Comparison of ENCODE assay signal across 16 cellular contexts in the genomic region with DNA sequence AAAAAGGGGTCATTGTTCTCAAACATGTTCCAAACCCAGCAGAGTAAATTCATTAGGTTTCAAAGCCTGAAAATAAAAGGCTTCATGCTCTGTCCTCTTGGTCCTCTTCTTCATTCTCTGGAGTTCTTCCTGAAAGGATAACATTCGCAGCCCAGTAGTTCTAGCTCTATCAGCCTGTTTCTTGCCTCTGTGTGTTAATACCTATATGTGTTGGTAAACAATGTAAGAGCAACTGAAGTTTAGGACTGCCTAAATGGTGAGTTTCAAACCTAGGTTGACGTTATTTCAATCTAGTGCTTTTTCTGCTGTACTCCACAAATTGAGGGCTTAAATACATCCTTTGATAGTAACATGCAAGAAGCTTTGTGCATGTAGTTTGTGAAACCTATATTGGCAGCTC. TPM values are rescaled to one million over a fixed set of nuclear protein-coding genes. Genes with fewer than 3 reads are reported as not detected.
DNase-seq lines count a peak whose midpoint lies in the region; ATAC-seq and TF ChIP-seq lines count a peak whose summit lies in the region.
"Had no signal": no experiment of that assay in that cellular context is flagged by ENCODE, and none has a peak within 500 bp of the region (broad histone marks: within the 10 kb centered on the region; RNA-seq: fewer than 3 reads in every experiment).

No MANE protein-coding gene starts in this region.

- H3K9ac ChIP-seq in endodermal cell (ENCODE audit: extremely low read depth, low read length, poor library complexity, severe bottlenecking), result no peak overlapping the region

- H3K27me3 Mint-ChIP-seq in Caco-2 (ENCODE audit: insufficient read depth, unreplicated experiment) (no peaks in the 10 kb centered on the region), endodermal cell (ENCODE audit: insufficient read depth) (no peaks in the 10 kb centered on the region)

- CTCF ChIA-PET in Caco-2 (lab: Charles Lee), result interaction anchor here (0.8 to 2.1 kb wide), 2 partner anchors 10 to 69 kb away, joined by 6 read pairs; a partner anchor contains a TSS

- H3K9me3 Mint-ChIP-seq in Caco-2 (ENCODE audit: unreplicated experiment) (no peaks in the 10 kb centered on the region), endodermal cell (no peaks in the 10 kb centered on the region)

- BruUV-seq in Caco-2 (replicated peaks; lab: Mats Ljungman, UMichigan), result no TSS peak

- H3K27ac ChIP-seq in endodermal cell (ENCODE audit: low read depth, low read length) (no peak overlapping the region), psoas muscle (no peak overlapping the region)
- H3K27ac ChIP-seq: RWPE1 had no signal

- intact Hi-C loops in Caco-2 (cut with micrococcal nuclease; ENCODE audit: unreplicated experiment) (loop anchor here (5.0 kb wide), 2 partner anchors 190 to 630 kb away; no protein-coding TSS in a partner anchor), psoas muscle (cut with DNase I) (no loop called here)

- H3K4me1 Mint-ChIP-seq in Caco-2 (ENCODE audit: low read depth, unreplicated experiment) (peaks cover 25% of the 10 kb centered on the region), endodermal cell (peaks cover 10% of the 10 kb centered on the region)

- H3K4me3 Mint-ChIP-seq in Caco-2 (ENCODE audit: unreplicated experiment), result no peak overlapping the region
- H3K4me3 Mint-ChIP-seq in endodermal cell, result no peak overlapping the region

- 88 to 92% methylated on average over 2 of the region's 2 CpGs for WGBS in endodermal cell (ENCODE audit: insufficient coverage in 1 of 2, insufficient read length in 1 of 2), 2 experiments
- WGBS in psoas muscle, 3 donors, result 46 to 64% (median 54%) methylated on average over 2 of the region's 2 CpGs

- H3K36me3 Mint-ChIP-seq in Caco-2 (ENCODE audit: insufficient read depth, unreplicated experiment), result peaks cover 72% of the 10 kb centered on the region
- H3K36me3 Mint-ChIP-seq in endodermal cell (ENCODE audit: low read depth), result peaks cover 51% of the 10 kb centered on the region

- peak; percentile 22; the same call in 2 of the 3 replicates for ATAC-seq in SK-N-SH treated with all-trans-retinoic acid at 6 μM for 48 hours
- ATAC-seq in psoas muscle, result no peak

- peaks cover 6% of the 10 kb centered on the region for H3K4me1 ChIP-seq in Caco-2
- H3K4me1 ChIP-seq in endodermal cell (ENCODE audit: control insufficient read depth, insufficient read depth, low read length), result no peaks in the 10 kb centered on the region
- peaks cover 38% of the 10 kb centered on the region for H3K4me1 ChIP-seq in psoas muscle

- DNase-seq in Caco-2, result no peak
- DNase-seq in endodermal cell, result no peak
- peak; percentile 42 for DNase-seq in pons (ENCODE audit: low spot score)
- DNase-seq in COLO668 (lab: John Stamatoyannopoulos, UW; ENCODE audit: unreplicated experiment), result no peak
- DNase-seq in AML-193 (lab: John Stamatoyannopoulos, UW), result no peak
- DNase-seq in psoas muscle, result no peak
- no peak for DNase-seq in HCEC 1CT
- DNase-seq: amniotic stem cell; hippocampal formation; mesendoderm; NCI-H1105; NCI-H510A; stimulated activated CD4-positive, alpha-beta T cell treated with anti-CD3 and anti-CD28 coated beads, Interleukin-4, amount 100 ng/mL, for 1 hour; stimulated activated naive CD4-positive, alpha-beta T cell had no signal

- no peaks in the 10 kb centered on the region for H3K27me3 ChIP-seq in Caco-2 (replicated peaks; ENCODE audit: control insufficient read depth, insufficient read depth, low read length)
- H3K27me3 ChIP-seq in endodermal cell (ENCODE audit: control insufficient read depth, insufficient read depth, low read length, poor library complexity, severe bottlenecking), result no peaks in the 10 kb centered on the region
- no peaks in the 10 kb centered on the region for H3K27me3 ChIP-seq in psoas muscle (ENCODE audit: insufficient read depth in 3 of 3, low read length in 2 of 3)

- no peaks in the 10 kb centered on the region for H3K9me3 ChIP-seq in Caco-2
- no peaks in the 10 kb centered on the region for H3K9me3 ChIP-seq in endodermal cell (ENCODE audit: control insufficient read depth, low read length)
- no peaks in the 10 kb centered on the region for H3K9me3 ChIP-seq in psoas muscle

- peak overlapping the region; percentile 10 for H3K27ac Mint-ChIP-seq in Caco-2 (ENCODE audit: unreplicated experiment)
- H3K27ac Mint-ChIP-seq in endodermal cell, result peak overlapping the region; percentile 5

- TF ChIP-seq CTCF in Caco-2 (IDR thresholded peaks at IDR 0.05; ENCODE audit: insufficient read depth in 1 of 2, low read depth in 1 of 2, low read length in 1 of 2, severe bottlenecking in 1 of 2, unreplicated experiment in 1 of 2) (no peak), endodermal cell (conservative IDR thresholded peaks at IDR 0.05) (no peak), psoas muscle (IDR thresholded peaks at IDR 0.05) (no peak)

- POLR2A ChIA-PET in Caco-2 (lab: Charles Lee), result interaction anchor here (1.5 kb wide), 1 partner anchor 10 kb away, joined by 4 read pairs; a partner anchor contains a TSS

- H3K36me3 ChIP-seq in Caco-2 (ENCODE audit: control insufficient read depth, insufficient read depth, low read length), result peaks cover 3% of the 10 kb centered on the region
- peaks cover 61% of the 10 kb centered on the region for H3K36me3 ChIP-seq in endodermal cell (ENCODE audit: control insufficient read depth, insufficient read depth, low read length)
- H3K36me3 ChIP-seq in psoas muscle (ENCODE audit: insufficient read depth in 1 of 2, low read depth in 1 of 2), result peaks cover 0 to 38% of the 10 kb centered on the region in 2 donors

- no peak overlapping the region for H3K4me3 ChIP-seq in Caco-2 (ENCODE audit: low read depth, low read length)
- H3K4me3 ChIP-seq in endodermal cell (ENCODE audit: low read length), result no peak overlapping the region
- H3K4me3 ChIP-seq in psoas muscle, result no peak overlapping the region

TF ChIP-seq in SK-N-SH treated with all-trans-retinoic acid at 6 μM for 48 hours, 23 proteins besides CTCF, POLR2A, EP300 and RAD21:
- TF ChIP-seq, protein P1, sequence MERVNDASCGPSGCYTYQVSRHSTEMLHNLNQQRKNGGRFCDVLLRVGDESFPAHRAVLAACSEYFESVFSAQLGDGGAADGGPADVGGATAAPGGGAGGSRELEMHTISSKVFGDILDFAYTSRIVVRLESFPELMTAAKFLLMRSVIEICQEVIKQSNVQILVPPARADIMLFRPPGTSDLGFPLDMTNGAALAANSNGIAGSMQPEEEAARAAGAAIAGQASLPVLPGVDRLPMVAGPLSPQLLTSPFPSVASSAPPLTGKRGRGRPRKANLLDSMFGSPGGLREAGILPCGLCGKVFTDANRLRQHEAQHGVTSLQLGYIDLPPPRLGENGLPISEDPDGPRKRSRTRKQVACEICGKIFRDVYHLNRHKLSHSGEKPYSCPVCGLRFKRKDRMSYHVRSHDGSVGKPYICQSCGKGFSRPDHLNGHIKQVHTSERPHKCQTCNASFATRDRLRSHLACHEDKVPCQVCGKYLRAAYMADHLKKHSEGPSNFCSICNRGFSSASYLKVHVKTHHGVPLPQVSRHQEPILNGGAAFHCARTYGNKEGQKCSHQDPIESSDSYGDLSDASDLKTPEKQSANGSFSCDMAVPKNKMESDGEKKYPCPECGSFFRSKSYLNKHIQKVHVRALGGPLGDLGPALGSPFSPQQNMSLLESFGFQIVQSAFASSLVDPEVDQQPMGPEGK (CRISPR knock-in tag; IDR thresholded peaks at IDR 0.05; ENCODE audit: borderline replicate concordance), result no peak
- TF ChIP-seq SNAI2 (CRISPR knock-in tag; IDR thresholded peaks at IDR 0.05), result no peak
TF ChIP-seq in SK-N-SH treated with all-trans-retinoic acid at 6 μM for 48 hours: peak in this region for 0.

RNA-seq across cellular contexts. Expression of a gene that starts 9.4 kb away (rescaled TPM):
- total RNA-seq in Caco-2 (2022) (64.8 and 70.4 TPM in 2 replicates), endodermal cell (10 to 100 TPM; 44.8 to 52.3 TPM), psoas muscle (10 to 100 TPM; 25.0 to 40.1 (median 36.2) TPM)
- 77.5 TPM for polyA plus RNA-seq in endodermal cell (2013, experiment 1 of 2)
- 68.8 TPM for polyA plus RNA-seq in endodermal cell (2013, experiment 2 of 2)
- 10 to 100 TPM; 18.0 to 23.3 (median 20.1) TPM for polyA plus RNA-seq in psoas muscle

RNA-seq across cellular contexts. Expression of a gene that starts 9.7 kb away (rescaled TPM):
- total RNA-seq in Caco-2 (2022) (3.2 and 5.6 TPM in 2 replicates), endodermal cell (10 to 100 TPM in 1 of 2 donors, 1 to 10 TPM in 1; 4.5 to 12.4 TPM), psoas muscle (1 to 10 TPM; 2.2 to 4.6 (median 3.8) TPM)
- polyA plus RNA-seq in endodermal cell (2013, experiment 1 of 2), result 7.2 TPM
- polyA plus RNA-seq in endodermal cell (2013, experiment 2 of 2), result 9.9 TPM
- polyA plus RNA-seq in psoas muscle, result 1 to 10 TPM in 2 of 3 donors, under 1 TPM in 1; 0.89 to 3.2 (median 1.1) TPM
